In genomic region chr6:108960601-108961000, GRCh38 we compare ENCODE assay signal across 11 cellular contexts.
"Had no signal": no experiment of that assay in that cellular context is flagged by ENCODE, and none has a peak within 500 bp of the region (broad histone marks: within the 10 kb centered on the region; RNA-seq: fewer than 3 reads in every experiment).

No MANE protein-coding gene starts in this region.

- H3K27me3 ChIP-seq: brain microvascular endothelial cell, neural progenitor cell, upper lobe of right lung had no signal

- DNase-seq: activated CD4-positive, alpha-beta T cell treated with anti-CD3 and anti-CD28 coated beads for 4 hours; activated naive CD4-positive, alpha-beta T cell treated with anti-CD3 and anti-CD28 coated beads for 36 hours; amygdala; brain microvascular endothelial cell; cerebellar nuclear complex; dermis blood vessel endothelial cell; kidney glomerular epithelial cell; substantia nigra; upper lobe of right lung had no signal

- H3K9ac ChIP-seq: neural progenitor cell had no signal

- H3K4me3 ChIP-seq: neural progenitor cell, upper lobe of right lung had no signal

- H3K9me3 ChIP-seq: upper lobe of right lung had no signal

- H3K4me2 ChIP-seq: neural progenitor cell had no signal

- H3K36me3 ChIP-seq: brain microvascular endothelial cell, neural progenitor cell, upper lobe of right lung had no signal

- ATAC-seq: SK-N-SH treated with all-trans-retinoic acid at 6 μM for 48 hours, upper lobe of right lung had no signal

- H2AFZ ChIP-seq: neural progenitor cell had no signal

- H3K27ac ChIP-seq: brain microvascular endothelial cell, neural progenitor cell, upper lobe of right lung had no signal
